In genomic region chr2:21354113-21354679, GRCh38 we compare ENCODE assay signal across 20 cellular contexts.
DNase-seq lines count a peak whose midpoint lies in the region; ATAC-seq, FAIRE-seq and TF ChIP-seq lines count a peak whose summit lies in the region.
"Had no signal": no experiment of that assay in that cellular context is flagged by ENCODE, and none has a peak within 500 bp of the region (broad histone marks: within the 10 kb centered on the region; RNA-seq: fewer than 3 reads in every experiment).

No MANE protein-coding gene starts in this region.

- in situ Hi-C loops in HepG2 (cut with HindIII; ENCODE audit: extremely low pct_ligation_motif_present, low pct_unique_long_range_greater_than_20kb) = no loop called here

- no peak for FAIRE-seq in HepG2 (lab: Jason Lieb, UNC)
- FAIRE-seq: A549, D721Med, G401.6, GM12891 had no signal

- peaks cover 2% of the 10 kb centered on the region for H3K27me3 Mint-ChIP-seq in endodermal cell (ENCODE audit: insufficient read depth)
- H3K27me3 Mint-ChIP-seq in activated CD4-positive, alpha-beta memory T cell treated with anti-CD3 and anti-CD28 coated beads for 36 hours = no peaks in the 10 kb centered on the region
- H3K27me3 Mint-ChIP-seq: B cell; CD4-positive, alpha-beta T cell had no signal

- peaks cover 6% of the 10 kb centered on the region for H3K4me1 Mint-ChIP-seq in endodermal cell
- H3K4me1 Mint-ChIP-seq in activated CD4-positive, alpha-beta memory T cell treated with anti-CD3 and anti-CD28 coated beads for 36 hours (ENCODE audit: low read depth) = no peaks in the 10 kb centered on the region
- H3K4me1 Mint-ChIP-seq: B cell had no signal

- peak; percentile 31; the same call in 1 of the 3 replicates for ATAC-seq in HepG2
- ATAC-seq in right lobe of liver = no peak
- no peak for ATAC-seq in GM21619 (IDR thresholded peaks at IDR 0.05; ENCODE audit: unreplicated experiment)
- ATAC-seq: A549; CD8-positive, alpha-beta T cell had no signal

- H3K36me3 ChIP-seq in HepG2 (replicated peaks in 1 of 2; ENCODE audit: control insufficient read depth in 1 of 2, insufficient read depth in 2 of 2, low read length in 2 of 2) (no peaks in the 10 kb centered on the region), right lobe of liver (no peaks in the 10 kb centered on the region), endodermal cell (ENCODE audit: control insufficient read depth, insufficient read depth, low read length) (no peaks in the 10 kb centered on the region)
- H3K36me3 ChIP-seq: BLaER1 treated with 17β-estradiol and CSF1 and Interleukin-3, amounts not matched to agents 10 nM and 100 nM had no signal

- H3K79me2 ChIP-seq in HepG2 (ENCODE audit: insufficient read depth, low read length) = no peaks in the 10 kb centered on the region

- H3K4me3 ChIP-seq in HepG2 (replicated peaks in 1 of 3; ENCODE audit: insufficient read depth in 1 of 3, low read depth in 2 of 3, low read length in 3 of 3) (no peak overlapping the region), right lobe of liver (no peak overlapping the region), endodermal cell (ENCODE audit: low read length) (peak overlapping the region; percentile 44)
- H3K4me3 ChIP-seq: A549; BLaER1 treated with 17β-estradiol and CSF1 and Interleukin-3, amounts not matched to agents 10 nM and 100 nM had no signal

- no peaks in the 10 kb centered on the region for H4K20me1 ChIP-seq in HepG2 (ENCODE audit: insufficient read depth, low read length)
- H4K20me1 ChIP-seq: BLaER1 treated with 17β-estradiol and CSF1 and Interleukin-3, amounts not matched to agents 10 nM and 100 nM had no signal

- TF ChIP-seq CTCF in HepG2 (CRISPR knock-in tag; IDR thresholded peaks at IDR 0.05) (no peak), right lobe of liver (IDR thresholded peaks at IDR 0.05) (no peak), endodermal cell (conservative IDR thresholded peaks at IDR 0.05) (no peak)

- TF ChIP-seq POLR2A in HepG2 (IDR thresholded peaks at IDR 0.05; ENCODE audit: insufficient read depth in 1 of 2, low read depth in 2 of 2, low read length in 2 of 2) (no peak), right lobe of liver (IDR thresholded peaks at IDR 0.05) (no peak)

- TF ChIP-seq RAD21 in HepG2 (CRISPR knock-in tag; IDR thresholded peaks at IDR 0.05) = no peak

- H3K4me3 Mint-ChIP-seq in endodermal cell = no peak overlapping the region
- no peak overlapping the region for H3K4me3 Mint-ChIP-seq in activated CD4-positive, alpha-beta memory T cell treated with anti-CD3 and anti-CD28 coated beads for 36 hours
- H3K4me3 Mint-ChIP-seq: B cell; CD4-positive, alpha-beta T cell; CD8-positive, alpha-beta T cell had no signal

- no peaks in the 10 kb centered on the region for H3K36me3 Mint-ChIP-seq in endodermal cell (ENCODE audit: low read depth)
- H3K36me3 Mint-ChIP-seq in activated CD4-positive, alpha-beta memory T cell treated with anti-CD3 and anti-CD28 coated beads for 36 hours = no peaks in the 10 kb centered on the region
- H3K36me3 Mint-ChIP-seq: CD8-positive, alpha-beta T cell had no signal

- H3K27ac Mint-ChIP-seq in endodermal cell = no peak overlapping the region
- no peak overlapping the region for H3K27ac Mint-ChIP-seq in activated CD4-positive, alpha-beta memory T cell treated with anti-CD3 and anti-CD28 coated beads for 36 hours
- H3K27ac Mint-ChIP-seq: B cell; CD4-positive, alpha-beta T cell; CD8-positive, alpha-beta T cell had no signal

- WGBS in HepG2 (ENCODE audit: low lambda C conversion rate) = 0% methylated on average over 2 of the region's 2 CpGs
- 50% methylated on average over 2 of the region's 2 CpGs for WGBS in right lobe of liver (ENCODE audit: insufficient coverage, low coverage, low lambda C conversion rate, missing lambda C conversion rate)
- WGBS in endodermal cell (ENCODE audit: insufficient coverage in 1 of 2, insufficient read length in 1 of 2), 2 experiments = 87% methylated on average over 2 of the region's 2 CpGs; no CpG with 5 or more reads in 1 of the 2 experiments

- intact Hi-C loops in HepG2 (cut with micrococcal nuclease; ENCODE audit: unreplicated experiment) (no loop called here), right lobe of liver (cut with DNase I) (no loop called here)
- intact Hi-C loops in activated CD4-positive, alpha-beta memory T cell treated with anti-CD3 and anti-CD28 coated beads for 36 hours (cut with micrococcal nuclease) = no loop called here

- peak; percentile 32 for DNase-seq in HepG2 (ENCODE audit: low spot score)
- no peak for DNase-seq in right lobe of liver
- no peak for DNase-seq in endodermal cell
- no peak for DNase-seq in activated CD4-positive, alpha-beta memory T cell treated with anti-CD3 and anti-CD28 coated beads for 36 hours
- DNase-seq: AML-193; Caco-2; Calu3; CD4-positive, alpha-beta T cell; CD8-positive, alpha-beta T cell; DMS79 treated with DMSO at 0.1 percent for 48 hours; GF-D8 had no signal

- BruUV-seq in HepG2 (replicated peaks; lab: Mats Ljungman, UMichigan) = no TSS peak

- TF ChIP-seq EP300 in HepG2 (IDR thresholded peaks at IDR 0.05; ENCODE audit: low read depth in 2 of 2, low read length in 2 of 2) = no peak
- no peak for TF ChIP-seq EP300 in HepG2 (CRISPR knock-in tag; IDR thresholded peaks at IDR 0.05; ENCODE audit: borderline replicate concordance)

- H3K9me3 ChIP-seq in HepG2 (ENCODE audit: low read length) (0 out of 2 replicates have a peak, but pooled peaks cover 5% of the 10 kb centered on the region), right lobe of liver (no peaks in the 10 kb centered on the region), endodermal cell (ENCODE audit: control insufficient read depth, low read length) (peaks cover 20% of the 10 kb centered on the region)
- H3K9me3 ChIP-seq: A549, Caco-2 had no signal

- POLR2A ChIA-PET in HepG2 (lab: Yijun Ruan, JAX) = no interaction called here
- POLR2A ChIA-PET in activated CD4-positive, alpha-beta memory T cell treated with anti-CD3 and anti-CD28 coated beads for 36 hours (lab: Charles Lee) = no interaction called here

- peaks cover 19% of the 10 kb centered on the region for H3K4me1 ChIP-seq in HepG2 (ENCODE audit: insufficient read depth, low read length)
- no peaks in the 10 kb centered on the region for H3K4me1 ChIP-seq in right lobe of liver
- H3K4me1 ChIP-seq in endodermal cell (ENCODE audit: control insufficient read depth, insufficient read depth, low read length) = peaks cover 10% of the 10 kb centered on the region
- H3K4me1 ChIP-seq: A549 had no signal

- CTCF ChIA-PET in HepG2 (lab: Yijun Ruan, JAX; ENCODE audit: low intra/inter-chr PET ratio, low total read pairs) = no interaction called here
- CTCF ChIA-PET in activated CD4-positive, alpha-beta memory T cell treated with anti-CD3 and anti-CD28 coated beads for 36 hours (lab: Charles Lee) = no interaction called here

- H3K27me3 ChIP-seq in HepG2 (ENCODE audit: control insufficient read depth in 1 of 2, insufficient read depth in 2 of 2, low read length in 2 of 2) (peaks cover 0 to 10% of the 10 kb centered on the region in 2 experiments; a peak in 1 of 5 replicates), right lobe of liver (no peaks in the 10 kb centered on the region), endodermal cell (ENCODE audit: control insufficient read depth, insufficient read depth, low read length, poor library complexity, severe bottlenecking) (no peaks in the 10 kb centered on the region)
- H3K27me3 ChIP-seq: BLaER1 treated with 17β-estradiol and CSF1 and Interleukin-3, amounts not matched to agents 10 nM and 100 nM had no signal

- H2AFZ ChIP-seq in HepG2 (ENCODE audit: low read length) = no peak overlapping the region

- H3K27ac ChIP-seq in HepG2 (ENCODE audit: extremely low read length, insufficient read depth, low read length) = no peak overlapping the region
- H3K27ac ChIP-seq in right lobe of liver = no peak overlapping the region
- H3K27ac ChIP-seq in endodermal cell (ENCODE audit: low read depth, low read length) = no peak overlapping the region
- H3K27ac ChIP-seq: 22Rv1; A549; BLaER1 treated with 17β-estradiol and CSF1 and Interleukin-3, amounts not matched to agents 10 nM and 100 nM; C4-2B had no signal

- H3K9ac ChIP-seq in HepG2 (ENCODE audit: insufficient read depth, low read depth, low read length) (no peak overlapping the region), endodermal cell (ENCODE audit: extremely low read depth, low read length, poor library complexity, severe bottlenecking) (no peak overlapping the region)
- H3K9ac ChIP-seq: BLaER1 treated with 17β-estradiol and CSF1 and Interleukin-3, amounts not matched to agents 10 nM and 100 nM had no signal

- peak overlapping the region; percentile 21; the same call in 1 of the 2 replicates for H3K4me2 ChIP-seq in HepG2 (ENCODE audit: low read depth, low read length)
- H3K4me2 ChIP-seq: A549; BLaER1 treated with 17β-estradiol and CSF1 and Interleukin-3, amounts not matched to agents 10 nM and 100 nM had no signal

- peaks cover 14% of the 10 kb centered on the region for H3K9me3 Mint-ChIP-seq in endodermal cell
- no peaks in the 10 kb centered on the region for H3K9me3 Mint-ChIP-seq in activated CD4-positive, alpha-beta memory T cell treated with anti-CD3 and anti-CD28 coated beads for 36 hours
- H3K9me3 Mint-ChIP-seq: CD4-positive, alpha-beta T cell; CD8-positive, alpha-beta T cell had no signal

TF ChIP-seq in HepG2, 621 proteins besides CTCF, POLR2A, EP300 and RAD21 (continues in another document):
- peak; percentile 84; the same call in 1 of the 2 replicates for TF ChIP-seq ZNF678 (CRISPR knock-in tag; IDR thresholded peaks at IDR 0.05)
- TF ChIP-seq, protein P1, sequence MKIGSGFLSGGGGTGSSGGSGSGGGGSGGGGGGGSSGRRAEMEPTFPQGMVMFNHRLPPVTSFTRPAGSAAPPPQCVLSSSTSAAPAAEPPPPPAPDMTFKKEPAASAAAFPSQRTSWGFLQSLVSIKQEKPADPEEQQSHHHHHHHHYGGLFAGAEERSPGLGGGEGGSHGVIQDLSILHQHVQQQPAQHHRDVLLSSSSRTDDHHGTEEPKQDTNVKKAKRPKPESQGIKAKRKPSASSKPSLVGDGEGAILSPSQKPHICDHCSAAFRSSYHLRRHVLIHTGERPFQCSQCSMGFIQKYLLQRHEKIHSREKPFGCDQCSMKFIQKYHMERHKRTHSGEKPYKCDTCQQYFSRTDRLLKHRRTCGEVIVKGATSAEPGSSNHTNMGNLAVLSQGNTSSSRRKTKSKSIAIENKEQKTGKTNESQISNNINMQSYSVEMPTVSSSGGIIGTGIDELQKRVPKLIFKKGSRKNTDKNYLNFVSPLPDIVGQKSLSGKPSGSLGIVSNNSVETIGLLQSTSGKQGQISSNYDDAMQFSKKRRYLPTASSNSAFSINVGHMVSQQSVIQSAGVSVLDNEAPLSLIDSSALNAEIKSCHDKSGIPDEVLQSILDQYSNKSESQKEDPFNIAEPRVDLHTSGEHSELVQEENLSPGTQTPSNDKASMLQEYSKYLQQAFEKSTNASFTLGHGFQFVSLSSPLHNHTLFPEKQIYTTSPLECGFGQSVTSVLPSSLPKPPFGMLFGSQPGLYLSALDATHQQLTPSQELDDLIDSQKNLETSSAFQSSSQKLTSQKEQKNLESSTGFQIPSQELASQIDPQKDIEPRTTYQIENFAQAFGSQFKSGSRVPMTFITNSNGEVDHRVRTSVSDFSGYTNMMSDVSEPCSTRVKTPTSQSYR (CRISPR knock-in tag; IDR thresholded peaks at IDR 0.05; ENCODE audit: borderline replicate concordance) = peak; percentile 63; the same call in 1 of the 2 replicates
- no peak for TF ChIP-seq SOX13 (IDR thresholded peaks at IDR 0.05)
- TF ChIP-seq SOX13 (CRISPR knock-in tag; conservative IDR thresholded peaks at IDR 0.05 in 1 of 2, IDR thresholded peaks at IDR 0.05 in 1 of 2) = peak in 1 of 2 experiments; percentile 72; a peak in 2 of 4 replicates
